8 cellular contexts compared by ENCODE assay signal in genomic region chr5:43627028-43627427, GRCh38. TPM values are rescaled to one million over a fixed set of nuclear protein-coding genes. Genes with fewer than 3 reads are reported as not detected.
DNase-seq lines count a peak whose midpoint lies in the region; ATAC-seq and TF ChIP-seq lines count a peak whose summit lies in the region.

No MANE protein-coding gene starts in this region.

- H3K4me3 ChIP-seq in PC-9 (no peak overlapping the region), fibroblast of lung (replicated peaks in 1 of 4; ENCODE audit: control extremely low read depth in 1 of 4, insufficient read depth in 1 of 4, low read depth in 3 of 4, low read length in 4 of 4) (no peak overlapping the region), psoas muscle (no peak overlapping the region)

- TF ChIP-seq CTCF in PC-9 (conservative IDR thresholded peaks at IDR 0.05) (peak; percentile 70), fibroblast of lung (conservative IDR thresholded peaks at IDR 0.05 in 1 of 2, IDR thresholded peaks at IDR 0.05 in 1 of 2; ENCODE audit: low read depth in 1 of 2, low read length in 2 of 2) (peak; percentile 63 to 86), psoas muscle (IDR thresholded peaks at IDR 0.05) (peak; percentile 35)

- no peaks in the 10 kb centered on the region for H3K9me3 ChIP-seq in PC-9 (ENCODE audit: insufficient read depth, low read depth)
- no peaks in the 10 kb centered on the region for H3K9me3 ChIP-seq in fibroblast of lung (ENCODE audit: control insufficient read depth, insufficient read depth, low read depth, low read length)
- no peaks in the 10 kb centered on the region for H3K9me3 ChIP-seq in psoas muscle

- CTCF ChIA-PET in PC-9 (lab: Charles Lee), result no interaction called here

- H2AFZ ChIP-seq in PC-9, result no peak overlapping the region
- H2AFZ ChIP-seq in fibroblast of lung (ENCODE audit: low read length), result no peak overlapping the region

- H3K4me1 ChIP-seq in PC-9 (replicated peaks; ENCODE audit: insufficient read depth) (no peaks in the 10 kb centered on the region), fibroblast of lung (ENCODE audit: control insufficient read depth, extremely low read depth, insufficient read depth, low read length) (no peaks in the 10 kb centered on the region), psoas muscle (peaks cover 11% of the 10 kb centered on the region)

- no peaks in the 10 kb centered on the region for H3K27me3 ChIP-seq in PC-9 (ENCODE audit: insufficient read depth, low read depth)
- H3K27me3 ChIP-seq in fibroblast of lung (ENCODE audit: control insufficient read depth, insufficient read depth, low read length), result no peaks in the 10 kb centered on the region
- no peaks in the 10 kb centered on the region for H3K27me3 ChIP-seq in psoas muscle (ENCODE audit: insufficient read depth in 3 of 3, low read length in 2 of 3)

- peak; percentile 32 for ATAC-seq in HG02885 (IDR thresholded peaks at IDR 0.05; ENCODE audit: poor library complexity, unreplicated experiment)
- ATAC-seq in psoas muscle, result peak in 3 of 4 donors; percentile 89 to 90 (median 89)
- ATAC-seq in HG03571 (IDR thresholded peaks at IDR 0.05; ENCODE audit: unreplicated experiment), result no peak
- ATAC-seq in GM18511 (IDR thresholded peaks at IDR 0.05; ENCODE audit: unreplicated experiment), result no peak

- H3K79me2 ChIP-seq in PC-9 (ENCODE audit: low read depth) (no peaks in the 10 kb centered on the region), fibroblast of lung (ENCODE audit: control insufficient read depth, insufficient read depth, low read length) (no peaks in the 10 kb centered on the region)

- H4K20me1 ChIP-seq in PC-9 (ENCODE audit: insufficient read depth) (no peaks in the 10 kb centered on the region), fibroblast of lung (ENCODE audit: control insufficient read depth, extremely low read depth, insufficient read depth, low read length) (no peaks in the 10 kb centered on the region)

- intact Hi-C loops in PC-9 (cut with micrococcal nuclease; ENCODE audit: unreplicated experiment) (no loop called here), psoas muscle (cut with DNase I) (no loop called here)

- H3K9ac ChIP-seq in fibroblast of lung (ENCODE audit: insufficient read depth, low read length), result no peak overlapping the region

- no peaks in the 10 kb centered on the region for H3F3A ChIP-seq in PC-9 (ENCODE audit: insufficient read depth, low read depth)

- H3K9me2 ChIP-seq in PC-9 (ENCODE audit: insufficient read depth), result no peaks in the 10 kb centered on the region

- 42 to 59% (median 47%) methylated on average over 2 of the region's 2 CpGs for WGBS in psoas muscle, 3 donors

- H3K36me3 ChIP-seq in PC-9 (ENCODE audit: low read depth), result no peaks in the 10 kb centered on the region
- H3K36me3 ChIP-seq in fibroblast of lung (ENCODE audit: control insufficient read depth, insufficient read depth, low read length), result peaks cover 5% of the 10 kb centered on the region
- H3K36me3 ChIP-seq in psoas muscle (ENCODE audit: insufficient read depth in 1 of 2, low read depth in 1 of 2), result peaks cover 4 to 57% of the 10 kb centered on the region in 2 donors

- BruUV-seq in PC-9 (replicated peaks; lab: Mats Ljungman, UMichigan), result no TSS peak

- DNase-seq in COLO668 (lab: John Stamatoyannopoulos, UW; ENCODE audit: unreplicated experiment), result peak; percentile 11
- peak; percentile 44 to 67 for DNase-seq in PC-9
- peak; percentile 40 to 79 for DNase-seq in fibroblast of lung (ENCODE audit: low read depth in 2 of 2)
- DNase-seq in psoas muscle, result peak; percentile 38 to 60
- no peak for DNase-seq in stimulated activated CD4-positive, alpha-beta T cell treated with anti-CD3 and anti-CD28 coated beads, Interleukin-4, amount 100 ng/mL, for 24 hours

- H3K4me2 ChIP-seq in PC-9 (no peak overlapping the region), fibroblast of lung (ENCODE audit: extremely low read depth, insufficient read depth, low read length) (no peak overlapping the region)

- H3K27ac ChIP-seq in PC-9 (no peak overlapping the region), fibroblast of lung (ENCODE audit: insufficient read depth, low read length) (no peak overlapping the region), psoas muscle (no peak overlapping the region)

- POLR2A ChIA-PET in PC-9 (lab: Charles Lee; ENCODE audit: unreplicated experiment), result no interaction called here

RNA-seq across cellular contexts. Expression of gene NNT, which starts 24.0 kb away (rescaled TPM):
- total RNA-seq in PC-9 (2021) (92.6 and 112 TPM in 2 replicates), fibroblast of lung (90.1 and 115 TPM in 2 replicates), psoas muscle (100 to 1,000 TPM; 216 to 442 (median 312) TPM)
- polyA plus RNA-seq in fibroblast of lung (53.2 and 65.7 TPM in 2 replicates), psoas muscle (100 to 1,000 TPM; 108 to 171 (median 123) TPM)
- polyA plus RNA-seq in fibroblast of lung (2012), result 38.7 and 45.4 TPM in 2 replicates
- polyA minus RNA-seq in fibroblast of lung (ENCODE audit: low replicate concordance), result 79.1 and 100 TPM in 2 replicates

Comparison
In these comparisons a context has a peak if more than half of its experiments do, and no peak if none do; other contexts are left out.
1. ATAC-seq: peak in HG02885 (single experiment) and psoas muscle (3 of 4); none in HG03571 (single experiment) and GM18511 (single experiment).
2. Peak in every context shown above with its lines, with median percentiles within 50 percentile points of each other: CTCF ChIP-seq.